ENCODE assay signal across 12 cellular contexts in the genomic region with DNA sequence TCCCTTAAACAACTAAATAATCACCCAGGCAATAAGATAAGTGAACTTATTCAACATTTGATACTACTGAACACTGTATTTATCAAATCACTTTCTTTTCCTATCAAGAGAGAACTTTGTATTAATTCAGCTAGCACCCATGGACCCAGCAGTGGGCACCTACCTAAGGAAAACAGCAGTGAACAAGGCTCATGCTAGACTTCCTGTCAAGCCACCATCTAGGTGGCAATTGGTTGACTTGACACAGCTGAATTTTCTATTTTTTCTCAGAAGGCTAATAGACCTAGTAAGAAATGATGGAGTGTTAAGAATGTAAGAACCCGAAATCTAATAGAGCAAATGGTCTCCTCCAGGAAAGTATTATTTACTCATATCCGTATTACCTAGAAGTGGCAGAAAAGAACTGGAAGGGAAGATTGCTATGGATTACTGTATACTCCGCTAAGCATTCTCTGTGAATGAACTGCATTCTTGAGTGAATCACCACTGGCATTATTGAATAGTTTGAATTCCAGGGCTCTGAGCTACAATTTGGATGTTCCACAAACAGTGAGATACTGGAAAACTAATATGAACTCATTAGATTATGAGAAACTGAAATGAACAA.
DNase-seq lines count a peak whose midpoint lies in the region; ATAC-seq and TF ChIP-seq lines count a peak whose summit lies in the region.
"Had no signal": no experiment of that assay in that cellular context is flagged by ENCODE, and none has a peak within 500 bp of the region (broad histone marks: within the 10 kb centered on the region; RNA-seq: fewer than 3 reads in every experiment).

No MANE protein-coding gene starts in this region.

- CTCF ChIA-PET in A673 (lab: Charles Lee): no interaction called here

- no peak overlapping the region for H2BK120ac ChIP-seq in mesendoderm (ENCODE audit: low read depth, low read length)

- H3K36me3 ChIP-seq in A673 (ENCODE audit: insufficient read depth, low read length, poor library complexity, severe bottlenecking) (no peaks in the 10 kb centered on the region), mesendoderm (ENCODE audit: control insufficient read depth, insufficient read depth, low read length) (no peaks in the 10 kb centered on the region)

- no TSS peak for BruUV-seq in A673 (replicated peaks; lab: Mats Ljungman, UMichigan)

- intact Hi-C loops in A673 (cut with micrococcal nuclease; ENCODE audit: unreplicated experiment): no loop called here

- no peak overlapping the region for H4K8ac ChIP-seq in mesendoderm (ENCODE audit: low read depth, low read length)

- no peak overlapping the region for H2BK5ac ChIP-seq in mesendoderm (ENCODE audit: low read length)

- no peak overlapping the region for H3K23ac ChIP-seq in mesendoderm (ENCODE audit: low read length)

- no peak overlapping the region for H3K18ac ChIP-seq in mesendoderm (ENCODE audit: low read length)

- H3K79me2 ChIP-seq in mesendoderm (ENCODE audit: control insufficient read depth, insufficient read depth, low read length): no peaks in the 10 kb centered on the region

- peak; percentile 64 for DNase-seq in A673 (ENCODE audit: low spot score)
- peak; percentile 91 for DNase-seq in HT1080 (ENCODE audit: low read depth)
- DNase-seq in choroid plexus epithelial cell (ENCODE audit: low read depth): peak; percentile 90
- peak; percentile 80 for DNase-seq in mesendoderm
- DNase-seq in NCI-H524 treated with DMSO at 0.1 percent for 48 hours (lab: John Stamatoyannopoulos, UW): no peak
- no peak for DNase-seq in retina
- DNase-seq: CD4-positive, CD25-positive, alpha-beta regulatory T cell; H9; NCI-H2227 treated with DMSO at 0.1 percent for 48 hours had no signal

- no peaks in the 10 kb centered on the region for H3K9me3 ChIP-seq in A673 (ENCODE audit: low read depth, low read length, poor library complexity, severe bottlenecking)

- no CpG with 5 or more reads among the region's 3 CpGs for WGBS in mesendoderm (ENCODE audit: extremely low coverage, insufficient coverage, low lambda C conversion rate)

- TF ChIP-seq CTCF in A673 (conservative IDR thresholded peaks at IDR 0.05; ENCODE audit: low read depth, low read length) (no peak), choroid plexus epithelial cell (conservative IDR thresholded peaks at IDR 0.05; ENCODE audit: low read depth, low read length) (no peak)

- POLR2A ChIA-PET in A673 (lab: Charles Lee; ENCODE audit: low non-redundant PET): no interaction called here

- no peak overlapping the region for H3K27ac ChIP-seq in A673 (ENCODE audit: low read depth, low read length, poor library complexity, severe bottlenecking)
- H3K27ac ChIP-seq in mesendoderm (ENCODE audit: low read depth, low read length): no peak overlapping the region

- H2BK15ac ChIP-seq in mesendoderm (replicated peaks; ENCODE audit: low read depth): no peak overlapping the region

- H3K4me1 ChIP-seq in A673 (ENCODE audit: insufficient read depth, low read length, poor library complexity, severe bottlenecking) (no peaks in the 10 kb centered on the region), mesendoderm (ENCODE audit: control insufficient read depth, low read depth, low read length) (no peaks in the 10 kb centered on the region)

- no peak overlapping the region for H2AK5ac ChIP-seq in mesendoderm (ENCODE audit: low read length)

- H3K27me3 ChIP-seq in A673 (replicated peaks; ENCODE audit: insufficient read depth, low read depth, low read length, poor library complexity) (no peaks in the 10 kb centered on the region), mesendoderm (ENCODE audit: insufficient read depth, low read length, poor library complexity) (no peaks in the 10 kb centered on the region)

- no peak overlapping the region for H4K5ac ChIP-seq in mesendoderm (ENCODE audit: low read length)

- no peak overlapping the region for H3K9ac ChIP-seq in mesendoderm (ENCODE audit: low read length)

- H3K4me3 ChIP-seq in A673 (ENCODE audit: low read depth, low read length, poor library complexity, severe bottlenecking) (no peak overlapping the region), choroid plexus epithelial cell (ENCODE audit: low read depth, low read length) (no peak overlapping the region), mesendoderm (ENCODE audit: low read length) (no peak overlapping the region)

- H3K4me2 ChIP-seq in mesendoderm (ENCODE audit: low read length): no peak overlapping the region

- ATAC-seq in GM18858 (IDR thresholded peaks at IDR 0.05; ENCODE audit: unreplicated experiment) (no peak), HG03039 (IDR thresholded peaks at IDR 0.05; ENCODE audit: unreplicated experiment) (no peak)
- ATAC-seq: activated T-helper 17 cell treated with anti-CD3 and anti-CD28 coated beads, Interleukin-2, amount 50 U/mL, for 72 hours had no signal

- no peaks in the 10 kb centered on the region for H3K79me1 ChIP-seq in mesendoderm (ENCODE audit: low read length)

- H3K56ac ChIP-seq in mesendoderm (ENCODE audit: low read length): no peak overlapping the region

- H3K4ac ChIP-seq in mesendoderm (ENCODE audit: low read depth, low read length): no peak overlapping the region

Comparison
In these comparisons a context has a peak if more than half of its experiments do, and no peak if none do; other contexts are left out.
1. DNase-seq: peak in A673 (single experiment), HT1080 (single experiment), choroid plexus epithelial cell (single experiment) and mesendoderm (single experiment); none in NCI-H524 treated with DMSO at 0.1 percent for 48 hours (single experiment) and retina (single experiment).